Comparison of ENCODE assay signal across 7 cellular contexts in the genomic region with DNA sequence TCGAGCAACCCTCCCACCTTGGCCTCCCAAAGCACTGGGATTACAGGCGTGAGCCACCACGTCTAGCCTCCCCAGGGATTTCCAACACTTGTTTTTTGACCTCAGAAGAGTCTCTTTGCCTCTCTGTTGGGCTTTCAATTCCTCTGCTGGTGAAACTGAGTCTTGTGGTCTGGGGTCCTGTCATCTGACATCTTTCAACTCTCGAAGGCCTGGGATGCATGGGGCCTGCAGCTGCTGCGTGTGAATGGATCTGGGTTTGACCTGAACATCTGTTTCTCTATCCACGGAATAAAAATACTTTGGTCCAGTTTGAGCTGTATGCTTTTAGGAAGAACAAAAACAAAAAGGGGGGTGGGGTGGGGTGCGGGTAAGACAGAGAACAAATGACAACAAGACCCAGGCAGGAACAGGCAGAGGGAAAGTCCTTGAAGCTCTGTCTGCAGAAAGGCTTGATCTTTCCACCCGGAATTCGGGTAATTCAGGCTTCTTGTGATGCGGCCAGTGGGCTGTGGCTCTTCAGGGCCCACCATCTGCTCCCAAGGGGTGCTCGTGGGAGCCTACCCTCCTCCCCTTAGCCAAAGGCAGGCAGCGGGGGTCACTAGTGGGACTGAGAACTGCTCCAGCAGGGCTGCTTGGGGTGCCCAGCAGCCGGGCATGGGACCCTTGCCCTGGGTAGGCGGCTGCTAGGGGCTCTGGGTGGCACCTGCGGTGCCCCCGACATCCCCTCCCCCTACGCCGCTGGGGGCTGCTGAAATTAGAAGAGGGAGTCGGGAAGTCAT.
DNase-seq lines count a peak whose midpoint lies in the region; ATAC-seq and TF ChIP-seq lines count a peak whose summit lies in the region.

No MANE protein-coding gene starts in this region.

- no peak for TF ChIP-seq POLR2A in erythroblast (IDR thresholded peaks at IDR 0.05; ENCODE audit: low read length)

- no peaks in the 10 kb centered on the region for H3K36me3 ChIP-seq in effector memory CD4-positive, alpha-beta T cell (ENCODE audit: control insufficient read depth, insufficient read depth, low read length)
- no peaks in the 10 kb centered on the region for H3K36me3 ChIP-seq in smooth muscle cell (ENCODE audit: low read depth)

- peak overlapping the region; percentile 7 for H3K27ac ChIP-seq in effector memory CD4-positive, alpha-beta T cell (ENCODE audit: insufficient read depth, low read length, poor library complexity, severe bottlenecking)
- peak overlapping the region; percentile 91 for H3K27ac ChIP-seq in smooth muscle cell (ENCODE audit: low read depth)

- H4K20me1 ChIP-seq in smooth muscle cell (ENCODE audit: low read depth) = no peaks in the 10 kb centered on the region

- H3F3A ChIP-seq in smooth muscle cell (ENCODE audit: low read depth) = peaks cover 3% of the 10 kb centered on the region

- 61% methylated on average over 19 of the region's 19 CpGs for WGBS in smooth muscle cell (ENCODE audit: low lambda C conversion rate)

- H3K4me2 ChIP-seq in smooth muscle cell = peak overlapping the region; percentile 83

- no peaks in the 10 kb centered on the region for H3K27me3 ChIP-seq in effector memory CD4-positive, alpha-beta T cell (replicated peaks; ENCODE audit: control insufficient read depth, insufficient read depth, low read length, poor library complexity, severe bottlenecking)
- no peaks in the 10 kb centered on the region for H3K27me3 ChIP-seq in smooth muscle cell (ENCODE audit: low read depth)

- no peak for DNase-seq in effector memory CD4-positive, alpha-beta T cell
- DNase-seq in smooth muscle cell (lab: John Stamatoyannopoulos, UW; ENCODE audit: unreplicated experiment) = no peak
- no peak for DNase-seq in left lobe of liver (ENCODE audit: low spot score)
- no peak for DNase-seq in erythroblast (lab: John Stamatoyannopoulos, UW)
- no peak for DNase-seq in glomerular visceral epithelial cell (ENCODE audit: extremely low spot score)

- H2AFZ ChIP-seq in smooth muscle cell (ENCODE audit: low read depth) = peak overlapping the region; percentile 75

- H3K79me2 ChIP-seq in smooth muscle cell (ENCODE audit: low read depth) = no peaks in the 10 kb centered on the region

- ATAC-seq in GM19455 (IDR thresholded peaks at IDR 0.05; ENCODE audit: unreplicated experiment) (peak; percentile 29), HG03175 (IDR thresholded peaks at IDR 0.05; ENCODE audit: unreplicated experiment) (peak; percentile 6), left lobe of liver (no peak)

- H3K4me3 ChIP-seq in effector memory CD4-positive, alpha-beta T cell (ENCODE audit: insufficient read depth, low read depth, low read length, poor library complexity, severe bottlenecking) = peak overlapping the region; percentile 60
- H3K4me3 ChIP-seq in smooth muscle cell = peak overlapping the region; percentile 31

- H3K9ac ChIP-seq in smooth muscle cell (ENCODE audit: low read depth) = no peak overlapping the region

- H3K9me3 ChIP-seq in effector memory CD4-positive, alpha-beta T cell (ENCODE audit: control insufficient read depth, low read length) = no peaks in the 10 kb centered on the region
- H3K9me3 ChIP-seq in smooth muscle cell (replicated peaks; ENCODE audit: low read depth) = no peaks in the 10 kb centered on the region

- H3K4me1 ChIP-seq in effector memory CD4-positive, alpha-beta T cell (ENCODE audit: control insufficient read depth, insufficient read depth, low read length, poor library complexity, severe bottlenecking) = peaks cover 15% of the 10 kb centered on the region
- peaks cover 42% of the 10 kb centered on the region for H3K4me1 ChIP-seq in smooth muscle cell (ENCODE audit: low read depth)

- TF ChIP-seq CTCF in smooth muscle cell (IDR thresholded peaks at IDR 0.05; ENCODE audit: borderline replicate concordance, insufficient read depth, poor library complexity, severe bottlenecking) = no peak
